14 cellular contexts compared by ENCODE assay signal in genomic region chr13:35163674-35164073, GRCh38.
DNase-seq lines count a peak whose midpoint lies in the region; ATAC-seq and TF ChIP-seq lines count a peak whose summit lies in the region.
"Had no signal": no experiment of that assay in that cellular context is flagged by ENCODE, and none has a peak within 500 bp of the region (broad histone marks: within the 10 kb centered on the region; RNA-seq: fewer than 3 reads in every experiment).

No MANE protein-coding gene starts in this region.

- no peaks in the 10 kb centered on the region for H3K27me3 ChIP-seq in Caco-2 (replicated peaks; ENCODE audit: control insufficient read depth, insufficient read depth, low read length)
- H3K27me3 ChIP-seq: gastroesophageal sphincter, right atrium auricular region had no signal

- ATAC-seq in GM18517 (IDR thresholded peaks at IDR 0.05; ENCODE audit: unreplicated experiment) (peak; percentile 46), GM21367 (IDR thresholded peaks at IDR 0.05; ENCODE audit: unreplicated experiment) (peak; percentile 56), HG02885 (IDR thresholded peaks at IDR 0.05; ENCODE audit: poor library complexity, unreplicated experiment) (peak; percentile 75), HG03521 (IDR thresholded peaks at IDR 0.05; ENCODE audit: unreplicated experiment) (peak; percentile 50)
- ATAC-seq in stimulated activated naive CD8-positive, alpha-beta T cell treated with anti-CD3 and anti-CD28 coated beads, Interleukin-15, Interleukin-2, amounts not matched to agents 100 U/mL and 50 U/mL, for 24 hours = no peak
- ATAC-seq: gastroesophageal sphincter; Panc1; stimulated activated naive CD8-positive, alpha-beta T cell treated with anti-CD3 and anti-CD28 coated beads, Interleukin-15, amount 100 ng/mL, for 72 hours had no signal

- no peaks in the 10 kb centered on the region for H3K9me3 ChIP-seq in Caco-2
- H3K9me3 ChIP-seq: gastroesophageal sphincter, right atrium auricular region had no signal

- no peak overlapping the region for H3K4me3 Mint-ChIP-seq in Caco-2 (ENCODE audit: unreplicated experiment)
- H3K4me3 Mint-ChIP-seq: effector memory CD8-positive, alpha-beta T cell; stimulated activated naive CD8-positive, alpha-beta T cell treated with anti-CD3 and anti-CD28 coated beads, Interleukin-15, amount 100 ng/mL, for 72 hours had no signal

- no peak overlapping the region for H3K4me3 ChIP-seq in Caco-2 (ENCODE audit: low read depth, low read length)
- H3K4me3 ChIP-seq: gastroesophageal sphincter, right atrium auricular region had no signal

- no peaks in the 10 kb centered on the region for H3K4me1 Mint-ChIP-seq in Caco-2 (ENCODE audit: low read depth, unreplicated experiment)

- H3K4me1 ChIP-seq in Caco-2 = no peaks in the 10 kb centered on the region
- H3K4me1 ChIP-seq: gastroesophageal sphincter, right atrium auricular region had no signal

- TF ChIP-seq CTCF in Caco-2 (IDR thresholded peaks at IDR 0.05; ENCODE audit: insufficient read depth in 1 of 2, low read depth in 1 of 2, low read length in 1 of 2, severe bottlenecking in 1 of 2, unreplicated experiment in 1 of 2) = no peak

- no peaks in the 10 kb centered on the region for H3K9me3 Mint-ChIP-seq in Caco-2 (ENCODE audit: unreplicated experiment)
- H3K9me3 Mint-ChIP-seq: effector memory CD8-positive, alpha-beta T cell; stimulated activated naive CD8-positive, alpha-beta T cell treated with anti-CD3 and anti-CD28 coated beads, Interleukin-15, amount 100 ng/mL, for 72 hours had no signal

- POLR2A ChIA-PET in Caco-2 (lab: Charles Lee) = no interaction called here

- CTCF ChIA-PET in Caco-2 (lab: Charles Lee) = no interaction called here

- no peaks in the 10 kb centered on the region for H3K27me3 Mint-ChIP-seq in Caco-2 (ENCODE audit: insufficient read depth, unreplicated experiment)
- H3K27me3 Mint-ChIP-seq: effector memory CD8-positive, alpha-beta T cell; stimulated activated naive CD8-positive, alpha-beta T cell treated with anti-CD3 and anti-CD28 coated beads, Interleukin-15, amount 100 ng/mL, for 72 hours had no signal

- no peaks in the 10 kb centered on the region for H3K36me3 Mint-ChIP-seq in Caco-2 (ENCODE audit: insufficient read depth, unreplicated experiment)

- no TSS peak for BruUV-seq in Caco-2 (replicated peaks; lab: Mats Ljungman, UMichigan)

- intact Hi-C loops in Caco-2 (cut with micrococcal nuclease; ENCODE audit: unreplicated experiment) = loop anchor here (2.0 to 5.0 kb wide), 2 partner anchors 1233 to 1361 kb away; no protein-coding TSS in a partner anchor

- DNase-seq in NCI-H146 treated with DMSO at 0.1 percent for 48 hours (lab: John Stamatoyannopoulos, UW; ENCODE audit: unreplicated experiment) (no peak), Caco-2 (no peak), GM19238 (ENCODE audit: insufficient read length, low spot score) (no peak)
- no peak for DNase-seq in stimulated activated naive CD8-positive, alpha-beta T cell treated with anti-CD3 and anti-CD28 coated beads, Interleukin-15, Interleukin-2, amounts not matched to agents 100 U/mL and 50 U/mL, for 24 hours
- DNase-seq: activated CD4-positive, alpha-beta T cell treated with anti-CD3 and anti-CD28 coated beads, Interleukin-2, amount 50 U/mL, for 48 hours; effector memory CD8-positive, alpha-beta T cell; stimulated activated naive CD8-positive, alpha-beta T cell treated with anti-CD3 and anti-CD28 coated beads, Interleukin-15, amount 100 ng/mL, for 72 hours had no signal

- no peaks in the 10 kb centered on the region for H3K36me3 ChIP-seq in Caco-2 (ENCODE audit: control insufficient read depth, insufficient read depth, low read length)
- H3K36me3 ChIP-seq: right atrium auricular region had no signal

- no peak overlapping the region for H3K27ac Mint-ChIP-seq in Caco-2 (ENCODE audit: unreplicated experiment)
- H3K27ac Mint-ChIP-seq: effector memory CD8-positive, alpha-beta T cell; stimulated activated naive CD8-positive, alpha-beta T cell treated with anti-CD3 and anti-CD28 coated beads, Interleukin-15, amount 100 ng/mL, for 72 hours had no signal
